9 cellular contexts compared by ENCODE assay signal in the genomic region with DNA sequence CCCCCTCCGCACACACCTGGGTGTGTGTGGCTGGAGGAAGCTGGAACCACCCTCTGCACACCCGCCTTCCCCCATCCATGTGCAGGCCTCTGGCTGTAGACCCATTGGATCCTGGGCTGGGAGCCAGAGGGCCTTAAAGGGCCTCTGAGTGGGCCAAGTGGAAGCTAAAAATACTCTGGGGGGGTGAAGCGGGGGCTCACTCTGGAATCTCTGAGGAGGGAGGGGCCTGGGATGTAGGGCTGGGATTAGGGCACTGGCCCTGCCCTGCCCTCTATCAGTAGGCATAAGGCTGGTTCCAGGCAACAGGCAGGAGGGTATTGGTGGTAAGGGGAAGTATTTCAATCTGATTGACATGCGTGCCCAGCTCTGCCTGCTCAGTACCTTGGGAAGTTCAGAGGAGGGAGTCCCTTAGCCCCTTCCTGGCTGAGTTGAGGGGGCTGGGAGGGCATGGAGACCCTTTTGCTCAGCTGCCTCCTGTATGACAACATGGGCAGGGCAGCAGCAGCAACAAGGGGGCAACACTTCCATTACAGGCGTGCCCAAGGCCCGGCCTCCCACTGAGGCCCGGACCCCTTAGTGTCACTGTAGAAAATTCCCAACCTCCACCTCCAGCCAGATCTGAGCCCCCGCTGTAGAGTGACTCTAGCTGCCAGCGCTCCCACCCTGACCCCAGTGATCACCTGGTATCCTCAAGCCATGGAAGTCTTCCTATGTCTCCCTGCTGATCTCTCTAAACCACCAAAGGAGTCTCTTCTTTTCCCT. TPM values are rescaled to one million over a fixed set of nuclear protein-coding genes. Genes with fewer than 3 reads are reported as not detected.
DNase-seq lines count a peak whose midpoint lies in the region; ATAC-seq and TF ChIP-seq lines count a peak whose summit lies in the region.
"Had no signal": no experiment of that assay in that cellular context is flagged by ENCODE, and none has a peak within 500 bp of the region (broad histone marks: within the 10 kb centered on the region; RNA-seq: fewer than 3 reads in every experiment).

No MANE protein-coding gene starts in this region.

- H2AFZ ChIP-seq in PC-9 = no peak overlapping the region

- peaks cover 17% of the 10 kb centered on the region for H4K20me1 ChIP-seq in PC-9 (ENCODE audit: insufficient read depth)

- H3K36me3 Mint-ChIP-seq in endodermal cell (ENCODE audit: low read depth) = no peaks in the 10 kb centered on the region
- H3K36me3 Mint-ChIP-seq in activated T-cell treated with anti-CD3 and anti-CD28 coated beads, Interleukin-2, amount 50 U/mL, for 24 hours (ENCODE audit: low read depth) = peaks cover 3% of the 10 kb centered on the region

- CTCF ChIA-PET in PC-9 (lab: Charles Lee) = interaction anchor here (0.6 to 1.4 kb wide), 4 partner anchors 33 to 861 kb away, joined by 3 to 5 read pairs (median 4); no protein-coding TSS in a partner anchor

- H3K9me2 ChIP-seq in PC-9 (ENCODE audit: insufficient read depth) = no peaks in the 10 kb centered on the region

- no TSS peak for BruUV-seq in PC-9 (replicated peaks; lab: Mats Ljungman, UMichigan)

- peaks cover 86% of the 10 kb centered on the region for H3K79me2 ChIP-seq in PC-9 (ENCODE audit: low read depth)

- no peak overlapping the region for H3K27ac Mint-ChIP-seq in endodermal cell
- no peak overlapping the region for H3K27ac Mint-ChIP-seq in activated T-cell treated with anti-CD3 and anti-CD28 coated beads, Interleukin-2, amount 50 U/mL, for 24 hours

- H3K4me3 ChIP-seq in PC-9 (peak overlapping the region; percentile 79), endodermal cell (ENCODE audit: low read length) (no peak overlapping the region), tibial nerve (no peak overlapping the region)

- peaks cover 77% of the 10 kb centered on the region for H3K4me1 ChIP-seq in PC-9 (replicated peaks; ENCODE audit: insufficient read depth)
- H3K4me1 ChIP-seq in endodermal cell (ENCODE audit: control insufficient read depth, insufficient read depth, low read length) = peaks cover 3% of the 10 kb centered on the region
- peaks cover 0 to 96% (median 69%) of the 10 kb centered on the region in 4 donors for H3K4me1 ChIP-seq in tibial nerve

- TF ChIP-seq POLR2A in tibial nerve (IDR thresholded peaks at IDR 0.05) = no peak

- H3K4me3 Mint-ChIP-seq in endodermal cell = no peak overlapping the region
- no peak overlapping the region for H3K4me3 Mint-ChIP-seq in activated T-cell treated with anti-CD3 and anti-CD28 coated beads, Interleukin-2, amount 50 U/mL, for 24 hours

- POLR2A ChIA-PET in PC-9 (lab: Charles Lee; ENCODE audit: unreplicated experiment) = interaction anchor here (0.6 to 1.9 kb wide), 4 partner anchors 31 to 379 kb away, joined by 3 to 48 read pairs (median 6); no protein-coding TSS in a partner anchor

- peaks cover 61% of the 10 kb centered on the region for H3K27me3 Mint-ChIP-seq in endodermal cell (ENCODE audit: insufficient read depth)
- no peaks in the 10 kb centered on the region for H3K27me3 Mint-ChIP-seq in activated T-cell treated with anti-CD3 and anti-CD28 coated beads, Interleukin-2, amount 50 U/mL, for 24 hours

- H3K4me2 ChIP-seq in PC-9 = peak overlapping the region; percentile 92

- peaks cover 94% of the 10 kb centered on the region for H3F3A ChIP-seq in PC-9 (ENCODE audit: insufficient read depth, low read depth)

- intact Hi-C loops in PC-9 (cut with micrococcal nuclease; ENCODE audit: unreplicated experiment) = no loop called here

- no peaks in the 10 kb centered on the region for H3K27me3 ChIP-seq in PC-9 (ENCODE audit: insufficient read depth, low read depth)
- H3K27me3 ChIP-seq in endodermal cell (ENCODE audit: control insufficient read depth, insufficient read depth, low read length, poor library complexity, severe bottlenecking) = peaks cover 31% of the 10 kb centered on the region
- no peaks in the 10 kb centered on the region for H3K27me3 ChIP-seq in tibial nerve

- H3K9me3 ChIP-seq in PC-9 (ENCODE audit: insufficient read depth, low read depth) = no peaks in the 10 kb centered on the region
- no peaks in the 10 kb centered on the region for H3K9me3 ChIP-seq in endodermal cell (ENCODE audit: control insufficient read depth, low read length)
- H3K9me3 ChIP-seq in tibial nerve = no peaks in the 10 kb centered on the region

- H3K36me3 ChIP-seq in PC-9 (ENCODE audit: low read depth) (peaks cover 65% of the 10 kb centered on the region), endodermal cell (ENCODE audit: control insufficient read depth, insufficient read depth, low read length) (no peaks in the 10 kb centered on the region), tibial nerve (no peaks in the 10 kb centered on the region)

- H3K9me3 Mint-ChIP-seq in endodermal cell = no peaks in the 10 kb centered on the region
- H3K9me3 Mint-ChIP-seq in activated T-cell treated with anti-CD3 and anti-CD28 coated beads, Interleukin-2, amount 50 U/mL, for 24 hours = no peaks in the 10 kb centered on the region

- peak; percentile 46 to 78 for DNase-seq in PC-9
- peak; percentile 47 for DNase-seq in endodermal cell
- DNase-seq in medulla oblongata (ENCODE audit: extremely low spot score) = peak; percentile 75
- DNase-seq in tibial nerve (ENCODE audit: low spot score in 2 of 2) = no peak
- DNase-seq in NCI-H2081 (lab: John Stamatoyannopoulos, UW) = no peak
- no peak for DNase-seq in activated T-cell treated with anti-CD3 and anti-CD28 coated beads, Interleukin-2, amount 50 U/mL, for 24 hours
- no peak for DNase-seq in DMS53 treated with DMSO at 0.1 percent for 48 hours (lab: John Stamatoyannopoulos, UW; ENCODE audit: unreplicated experiment)
- DNase-seq: NCI-H774 had no signal

- WGBS in endodermal cell (ENCODE audit: insufficient coverage in 1 of 2, insufficient read length in 1 of 2), 2 experiments = 94 to 100% methylated on average over 3 to 9 of the region's 9 CpGs
- WGBS in tibial nerve, 2 donors = 67 to 75% methylated on average over 8 to 9 of the region's 9 CpGs

- no peak for ATAC-seq in GM18870 (IDR thresholded peaks at IDR 0.05; ENCODE audit: unreplicated experiment)

- no peak overlapping the region for H3K9ac ChIP-seq in endodermal cell (ENCODE audit: extremely low read depth, low read length, poor library complexity, severe bottlenecking)

- TF ChIP-seq EP300 in tibial nerve (IDR thresholded peaks at IDR 0.05) = peak in 1 of 2 donors; percentile 62

- TF ChIP-seq CTCF in PC-9 (conservative IDR thresholded peaks at IDR 0.05) (no peak), endodermal cell (conservative IDR thresholded peaks at IDR 0.05) (no peak), tibial nerve (IDR thresholded peaks at IDR 0.05) (no peak)

- peaks cover 22% of the 10 kb centered on the region for H3K4me1 Mint-ChIP-seq in endodermal cell
- peaks cover 14% of the 10 kb centered on the region for H3K4me1 Mint-ChIP-seq in activated T-cell treated with anti-CD3 and anti-CD28 coated beads, Interleukin-2, amount 50 U/mL, for 24 hours (ENCODE audit: low read depth)

- H3K27ac ChIP-seq in PC-9 = peak overlapping the region; percentile 97
- H3K27ac ChIP-seq in endodermal cell (ENCODE audit: low read depth, low read length) = no peak overlapping the region
- H3K27ac ChIP-seq in tibial nerve = peak overlapping the region; percentile 40 to 95 (median 66)

RNA-seq across cellular contexts. Expression of a gene that starts 5.2 kb away (rescaled TPM):
- total RNA-seq in PC-9 (2021) = 291 and 327 TPM in 2 replicates
- 10 to 100 TPM; 16.6 to 21.7 TPM for total RNA-seq in endodermal cell
- 12.1 TPM for polyA plus RNA-seq in endodermal cell (2013, experiment 1 of 2)
- polyA plus RNA-seq in endodermal cell (2013, experiment 2 of 2) = 14.6 TPM
- total RNA-seq in tibial nerve = 10 to 100 TPM; 59.2 to 85.7 (median 69.1) TPM

RNA-seq across cellular contexts. Expression of a gene that starts 34.0 kb away (rescaled TPM):
- 38.6 and 58.7 TPM in 2 replicates for total RNA-seq in PC-9 (2021)
- 10 to 100 TPM; 23.0 to 24.2 TPM for total RNA-seq in endodermal cell
- 24.0 TPM for polyA plus RNA-seq in endodermal cell (2013, experiment 1 of 2)
- polyA plus RNA-seq in endodermal cell (2013, experiment 2 of 2) = 20.7 TPM
- total RNA-seq in tibial nerve = 10 to 100 TPM; 37.9 to 77.7 (median 49.8) TPM

Comparison
In these comparisons a context has a peak if more than half of its experiments do, and no peak if none do; other contexts are left out.
1. DNase-seq: peak in PC-9 (2 of 2), endodermal cell (single experiment) and medulla oblongata (single experiment); none in tibial nerve (0 of 2), NCI-H2081 (0 of 2), activated T-cell treated with anti-CD3 and anti-CD28 coated beads, Interleukin-2, amount 50 U/mL, for 24 hours (single experiment) and DMS53 treated with DMSO at 0.1 percent for 48 hours (single experiment).